ENCODE assay signal across 8 cellular contexts in the genomic region with DNA sequence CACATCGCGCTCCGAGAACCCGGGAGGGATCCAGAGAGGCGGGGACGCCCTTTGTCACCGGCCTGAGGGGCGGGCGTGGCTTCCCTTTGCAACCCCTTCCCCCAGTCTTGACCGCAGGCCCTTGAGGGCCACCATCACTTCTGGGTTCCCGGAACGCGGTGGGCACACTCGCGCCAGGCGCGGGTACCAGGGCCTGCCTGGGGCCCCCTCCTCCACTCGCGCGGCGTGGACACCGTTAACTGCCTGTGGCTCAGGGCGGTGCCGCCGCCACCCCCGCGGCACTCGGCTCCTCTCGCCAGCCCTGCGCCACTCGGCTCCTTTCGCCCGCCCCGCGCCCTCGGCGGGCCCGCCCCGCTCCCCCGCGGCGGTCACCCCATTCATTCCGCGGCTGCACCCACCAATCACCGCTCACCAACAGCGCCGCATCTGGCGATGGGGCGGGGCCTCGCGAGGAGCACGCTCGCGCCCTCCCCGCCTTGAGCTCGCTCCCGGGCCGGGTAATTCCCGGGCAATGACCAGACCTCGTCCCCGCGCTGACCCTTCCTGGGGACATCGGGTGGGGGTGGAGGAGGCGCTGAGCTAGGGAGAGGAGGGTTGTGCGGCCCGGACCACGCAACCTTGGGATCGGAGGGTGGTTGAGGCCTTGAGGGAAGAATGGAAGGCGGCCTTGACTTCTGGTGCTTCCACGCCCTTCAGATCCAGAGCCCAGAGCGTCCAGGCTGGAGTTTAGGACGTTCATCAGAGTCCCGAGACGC. TPM values are rescaled to one million over a fixed set of nuclear protein-coding genes. Genes with fewer than 3 reads are reported as not detected.
A peak's percentile ranks its signal among the peaks of the same experiment; 100 is the strongest.
DNase-seq lines count a peak whose midpoint lies in the region; ATAC-seq and TF ChIP-seq lines count a peak whose summit lies in the region.

No MANE protein-coding gene starts in this region.

- H3K27ac ChIP-seq in coronary artery = peak overlapping the region; percentile 94 to 98

- H3K4me3 ChIP-seq in BJ (ENCODE audit: low read depth, low read length) (peak overlapping the region; percentile 51), coronary artery (peak overlapping the region; percentile 79)

- peaks cover 6% of the 10 kb centered on the region for H3K27me3 Mint-ChIP-seq in activated CD4-positive, alpha-beta T cell treated with anti-CD3 and anti-CD28 coated beads, Interleukin-2, amount 10 ng/mL, durations not matched to agents 24 days and 14 days

- no peaks in the 10 kb centered on the region for H3K36me3 ChIP-seq in BJ (ENCODE audit: control insufficient read depth, insufficient read depth, low read length)

- no peaks in the 10 kb centered on the region for H3K36me3 Mint-ChIP-seq in activated CD4-positive, alpha-beta T cell treated with anti-CD3 and anti-CD28 coated beads, Interleukin-2, amount 10 ng/mL, durations not matched to agents 24 days and 14 days (ENCODE audit: low read depth)

- H3K27me3 ChIP-seq in BJ (ENCODE audit: control insufficient read depth, insufficient read depth, low read length) = no peaks in the 10 kb centered on the region

- H3K9me3 Mint-ChIP-seq in activated CD4-positive, alpha-beta T cell treated with anti-CD3 and anti-CD28 coated beads, Interleukin-2, amount 10 ng/mL, durations not matched to agents 24 days and 14 days = peaks cover 4% of the 10 kb centered on the region

- peak overlapping the region; percentile 100 for H3K27ac Mint-ChIP-seq in activated CD4-positive, alpha-beta T cell treated with anti-CD3 and anti-CD28 coated beads, Interleukin-2, amount 10 ng/mL, durations not matched to agents 24 days and 14 days

- intact Hi-C loops in activated CD4-positive, alpha-beta T cell treated with anti-CD3 and anti-CD28 coated beads, Interleukin-2, amount 10 ng/mL, durations not matched to agents 24 days and 14 days (cut with micrococcal nuclease) = loop anchor here (1.0 to 2.0 kb wide), 3 partner anchors 11 to 24 kb away; partner anchors contain the start of gene ELOVL5

- DNase-seq in BJ (ENCODE audit: low read depth) = peak; percentile 82
- peak; percentile 93 for DNase-seq in GM19238 (ENCODE audit: insufficient read length, low spot score)
- peak; percentile 81 to 88 for DNase-seq in NCI-H524 (lab: John Stamatoyannopoulos, UW)
- DNase-seq in activated CD4-positive, alpha-beta T cell treated with anti-CD3 and anti-CD28 coated beads, Interleukin-2, amount 10 ng/mL, durations not matched to agents 24 days and 14 days = peak; percentile 98
- peak; percentile 96 for DNase-seq in coronary artery (ENCODE audit: low spot score)
- peak; percentile 99 for DNase-seq in left kidney (ENCODE audit: low read depth, low spot score)
- DNase-seq in stimulated activated CD4-positive, alpha-beta T cell treated with anti-CD3 and anti-CD28 coated beads, Interleukin-1b, Interleukin-23, amount 100 ng/mL, for 4 hours (ENCODE audit: low read depth in 2 of 2) = peak; percentile 81 to 85

- peak; percentile 96 for ATAC-seq in HG03432 (IDR thresholded peaks at IDR 0.05; ENCODE audit: unreplicated experiment)

- TF ChIP-seq CTCF in BJ (IDR thresholded peaks at IDR 0.05; ENCODE audit: insufficient read depth, low read depth, low read length) (no peak), coronary artery (IDR thresholded peaks at IDR 0.05) (no peak)

- H3K4me1 Mint-ChIP-seq in activated CD4-positive, alpha-beta T cell treated with anti-CD3 and anti-CD28 coated beads, Interleukin-2, amount 10 ng/mL, durations not matched to agents 24 days and 14 days = peaks cover 39% of the 10 kb centered on the region

- CTCF ChIA-PET in BJ (lab: Yijun Ruan, JAX) = interaction anchor here (1.8 kb wide), 1 partner anchor 12 kb away, joined by 3 read pairs; no protein-coding TSS in a partner anchor

- POLR2A ChIA-PET in BJ (lab: Charles Lee) = interaction anchor here (0.8 to 1.0 kb wide), 2 partner anchors 37 to 180 kb away, joined by 3 read pairs; no protein-coding TSS in a partner anchor

- peak overlapping the region; percentile 92 for H3K4me3 Mint-ChIP-seq in activated CD4-positive, alpha-beta T cell treated with anti-CD3 and anti-CD28 coated beads, Interleukin-2, amount 10 ng/mL, durations not matched to agents 24 days and 14 days

RNA-seq across cellular contexts. Expression of gene ELOVL5, which starts 10.5 kb away (rescaled TPM):
- polyA plus RNA-seq in BJ (2011; rRNA removed) = 88.5 and 111 TPM in 2 replicates
- 83.0 and 109 TPM in 2 replicates for polyA minus RNA-seq in BJ (2011; rRNA and poly(A)+ RNA removed)
- 122 and 126 TPM in 2 replicates for total RNA-seq in activated CD4-positive, alpha-beta T cell treated with anti-CD3 and anti-CD28 coated beads, Interleukin-2, amount 10 ng/mL, durations not matched to agents 24 days and 14 days

Comparison
In these comparisons a context has a peak if more than half of its experiments do, and no peak if none do; other contexts are left out.
1. Peak in every context shown above with its lines: DNase-seq, ATAC-seq, H3K4me3 ChIP-seq and H3K27ac ChIP-seq.